14 cellular contexts compared by ENCODE assay signal in the genomic region with DNA sequence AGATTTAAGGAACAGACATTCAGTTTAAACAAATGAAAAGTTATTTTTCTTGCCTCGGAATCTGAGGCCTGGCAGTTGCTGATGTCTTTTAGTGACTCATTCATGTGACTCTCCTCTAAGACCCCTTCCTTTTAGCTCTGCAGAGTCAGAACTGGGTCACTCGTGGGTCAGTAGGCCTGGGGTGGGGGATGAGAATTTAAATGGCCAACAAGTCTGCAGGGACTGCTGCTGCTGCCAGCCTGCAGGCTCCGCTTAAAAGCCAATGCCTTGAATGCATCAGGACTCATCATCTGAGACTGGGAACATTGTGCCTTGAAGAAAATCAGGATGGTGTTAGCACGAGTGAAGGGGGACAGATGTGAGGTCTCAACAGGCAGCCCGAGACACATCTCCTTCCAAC.
DNase-seq lines count a peak whose midpoint lies in the region; ATAC-seq and TF ChIP-seq lines count a peak whose summit lies in the region.
"Had no signal": no experiment of that assay in that cellular context is flagged by ENCODE, and none has a peak within 500 bp of the region (broad histone marks: within the 10 kb centered on the region; RNA-seq: fewer than 3 reads in every experiment).

No MANE protein-coding gene starts in this region.

- TF ChIP-seq POLR2A in lower leg skin (IDR thresholded peaks at IDR 0.05), result no peak

- H3K14ac ChIP-seq in neuronal stem cell (ENCODE audit: low read length), result no peak overlapping the region

- WGBS in mesendoderm (ENCODE audit: extremely low coverage, insufficient coverage, low lambda C conversion rate), result no CpG with 5 or more reads among the region's 5 CpGs
- WGBS in neuronal stem cell (ENCODE audit: extremely low coverage in 2 of 2, insufficient read length in 2 of 2, insufficient replicate concordance in 1 of 2), 2 donors, result no CpG with 5 or more reads among the region's 5 CpGs
- 64 to 73% methylated on average over 5 of the region's 5 CpGs for WGBS in lower leg skin, 2 donors

- H3K79me1 ChIP-seq in mesendoderm (ENCODE audit: low read length) (no peaks in the 10 kb centered on the region), neuronal stem cell (ENCODE audit: low read depth, low read length) (no peaks in the 10 kb centered on the region)

- H3K23ac ChIP-seq in mesendoderm (ENCODE audit: low read length) (no peak overlapping the region), neuronal stem cell (ENCODE audit: low read depth, low read length, poor library complexity) (no peak overlapping the region)

- H3K18ac ChIP-seq in mesendoderm (ENCODE audit: low read length) (no peak overlapping the region), neuronal stem cell (ENCODE audit: low read length) (peak overlapping the region; percentile 25)

- H3K4me1 Mint-ChIP-seq in brain, result peaks cover 49% of the 10 kb centered on the region

- H4K5ac ChIP-seq in mesendoderm (ENCODE audit: low read length), result no peak overlapping the region

- H4K8ac ChIP-seq in mesendoderm (ENCODE audit: low read depth, low read length) (no peak overlapping the region), neuronal stem cell (ENCODE audit: low read depth, low read length) (no peak overlapping the region)

- peak overlapping the region; percentile 60 for H3K56ac ChIP-seq in mesendoderm (ENCODE audit: low read length)

- H4K91ac ChIP-seq in neuronal stem cell (ENCODE audit: low read depth, low read length, poor library complexity), result no peak overlapping the region

- peak overlapping the region in 2 of 11 experiments; percentile 21 to 26; a peak in 2 of 22 replicates for H3K27ac ChIP-seq in BLaER1 treated with 17β-estradiol and CSF1 and Interleukin-3, amounts not matched to agents 10 nM and 100 nM
- H3K27ac ChIP-seq in mesendoderm (ENCODE audit: low read depth, low read length) (no peak overlapping the region), neuronal stem cell (replicated peaks; ENCODE audit: low read length) (no peak overlapping the region)

- no peak overlapping the region for H2BK5ac ChIP-seq in mesendoderm (ENCODE audit: low read length)
- no peak overlapping the region for H2BK5ac ChIP-seq in neuronal stem cell (ENCODE audit: low read length)

- no peak overlapping the region for H2BK15ac ChIP-seq in mesendoderm (replicated peaks; ENCODE audit: low read depth)
- H2BK15ac ChIP-seq in neuronal stem cell (ENCODE audit: low read length), result no peak overlapping the region

- DNase-seq in mesendoderm (no peak), neuronal stem cell (ENCODE audit: low spot score) (no peak), lower leg skin (ENCODE audit: low spot score in 2 of 2) (no peak), GOT3 (lab: John Stamatoyannopoulos, UW) (no peak), nucleus accumbens (lab: John Stamatoyannopoulos, UW) (no peak)
- DNase-seq: 8988T; AML-193; Calu3; CD4-positive, alpha-beta T cell; DMS 273 treated with DMSO at 0.1 percent for 48 hours had no signal

- peaks cover 17 to 56% (median 41%) of the 10 kb centered on the region in 10 experiments for H3K4me1 ChIP-seq in BLaER1 treated with 17β-estradiol and CSF1 and Interleukin-3, amounts not matched to agents 10 nM and 100 nM
- H3K4me1 ChIP-seq in mesendoderm (ENCODE audit: control insufficient read depth, low read depth, low read length), result no peaks in the 10 kb centered on the region
- peaks cover 0 to 4% of the 10 kb centered on the region in 2 donors for H3K4me1 ChIP-seq in neuronal stem cell (ENCODE audit: control insufficient read depth in 2 of 2, insufficient read depth in 1 of 2, low read depth in 1 of 2, low read length in 2 of 2)

- H3K4ac ChIP-seq in mesendoderm (ENCODE audit: low read depth, low read length), result no peak overlapping the region
- no peak overlapping the region for H3K4ac ChIP-seq in neuronal stem cell (ENCODE audit: low read length)

- H3K27me3 ChIP-seq in BLaER1 treated with 17β-estradiol and CSF1 and Interleukin-3, amounts not matched to agents 10 nM and 100 nM, result no peaks in the 10 kb centered on the region
- no peaks in the 10 kb centered on the region for H3K27me3 ChIP-seq in mesendoderm (ENCODE audit: insufficient read depth, low read length, poor library complexity)
- no peaks in the 10 kb centered on the region for H3K27me3 ChIP-seq in neuronal stem cell (ENCODE audit: control insufficient read depth in 3 of 3, insufficient read depth in 3 of 3, low read depth in 1 of 3, low read length in 3 of 3)

- H3K27me3 Mint-ChIP-seq in brain, result peaks cover 8% of the 10 kb centered on the region
- H3K27me3 Mint-ChIP-seq: CD4-positive, alpha-beta T cell had no signal

- peak overlapping the region in 3 of 5 experiments; percentile 78 to 83 (median 80) for H3K27ac Mint-ChIP-seq in brain
- H3K27ac Mint-ChIP-seq: CD4-positive, alpha-beta T cell had no signal

- H2BK120ac ChIP-seq in mesendoderm (ENCODE audit: low read depth, low read length), result no peak overlapping the region
- no peak overlapping the region for H2BK120ac ChIP-seq in neuronal stem cell (ENCODE audit: low read depth, low read length)

- peaks cover 0 to 6% (median 0%) of the 10 kb centered on the region in 11 experiments; a peak in 1 of 22 replicates for H3K36me3 ChIP-seq in BLaER1 treated with 17β-estradiol and CSF1 and Interleukin-3, amounts not matched to agents 10 nM and 100 nM
- H3K36me3 ChIP-seq in mesendoderm (ENCODE audit: control insufficient read depth, insufficient read depth, low read length), result no peaks in the 10 kb centered on the region
- no peaks in the 10 kb centered on the region for H3K36me3 ChIP-seq in neuronal stem cell (replicated peaks in 1 of 2; ENCODE audit: control insufficient read depth in 2 of 2, insufficient read depth in 2 of 2, low read length in 2 of 2)

- no peaks in the 10 kb centered on the region for H3K9me3 ChIP-seq in BLaER1 treated with 17β-estradiol and CSF1 and Interleukin-3, amounts not matched to agents 10 nM and 100 nM (replicated peaks in 1 of 11)
- no peaks in the 10 kb centered on the region for H3K9me3 ChIP-seq in neuronal stem cell (replicated peaks in 1 of 2; ENCODE audit: control insufficient read depth in 2 of 2, insufficient read depth in 1 of 2, low read depth in 1 of 2, low read length in 2 of 2)

- ATAC-seq in HG02610 (IDR thresholded peaks at IDR 0.05; ENCODE audit: unreplicated experiment), result no peak
- ATAC-seq: HCT116 had no signal

- no peak overlapping the region for H3K9ac ChIP-seq in BLaER1 treated with 17β-estradiol and CSF1 and Interleukin-3, amounts not matched to agents 10 nM and 100 nM
- H3K9ac ChIP-seq in mesendoderm (ENCODE audit: low read length) (no peak overlapping the region), neuronal stem cell (ENCODE audit: low read depth, low read length, poor library complexity) (no peak overlapping the region)

- peaks cover 0 to 5% (median 0%) of the 10 kb centered on the region in 11 experiments; a peak in 2 of 22 replicates for H4K20me1 ChIP-seq in BLaER1 treated with 17β-estradiol and CSF1 and Interleukin-3, amounts not matched to agents 10 nM and 100 nM

- H2BK12ac ChIP-seq in neuronal stem cell (ENCODE audit: low read length), result no peak overlapping the region

- peaks cover 0 to 6% (median 0%) of the 10 kb centered on the region in 5 experiments for H3K9me3 Mint-ChIP-seq in brain
- H3K9me3 Mint-ChIP-seq: CD4-positive, alpha-beta T cell had no signal

- peak overlapping the region in 1 of 5 experiments; percentile 24 for H3K4me3 Mint-ChIP-seq in brain
- H3K4me3 Mint-ChIP-seq: CD4-positive, alpha-beta T cell had no signal

- H2AK5ac ChIP-seq in mesendoderm (ENCODE audit: low read length), result no peak overlapping the region
- H2AK5ac ChIP-seq in neuronal stem cell (ENCODE audit: low read depth, low read length), result no peak overlapping the region

- TF ChIP-seq CTCF in brain (conservative IDR thresholded peaks at IDR 0.05), result no peak
- no peak for TF ChIP-seq CTCF in lower leg skin (IDR thresholded peaks at IDR 0.05)

- peak overlapping the region; percentile 27 to 88 (median 74); a peak in 21 of 22 replicates for H3K4me2 ChIP-seq in BLaER1 treated with 17β-estradiol and CSF1 and Interleukin-3, amounts not matched to agents 10 nM and 100 nM
- H3K4me2 ChIP-seq in mesendoderm (ENCODE audit: low read length) (no peak overlapping the region), neuronal stem cell (ENCODE audit: insufficient read depth, low read length, poor library complexity, severe bottlenecking) (no peak overlapping the region)

- no peaks in the 10 kb centered on the region for H3K36me3 Mint-ChIP-seq in brain

- no peak overlapping the region for H2AFZ ChIP-seq in neuronal stem cell (ENCODE audit: low read length)

- intact Hi-C loops in lower leg skin (cut with DNase I; ENCODE audit: low total_unique reads), result no loop called here

- H3K79me2 ChIP-seq in mesendoderm (ENCODE audit: control insufficient read depth, insufficient read depth, low read length), result no peaks in the 10 kb centered on the region

- H3K4me3 ChIP-seq in BLaER1 treated with 17β-estradiol and CSF1 and Interleukin-3, amounts not matched to agents 10 nM and 100 nM, result no peak overlapping the region
- H3K4me3 ChIP-seq in mesendoderm (ENCODE audit: low read length) (no peak overlapping the region), neuronal stem cell (ENCODE audit: low read length in 2 of 2) (no peak overlapping the region), lower leg skin (ENCODE audit: low read depth, poor library complexity, severe bottlenecking) (no peak overlapping the region)

Comparison
In these comparisons a context has a peak if more than half of its experiments do, and no peak if none do; other contexts are left out.
1. H3K4me2 ChIP-seq: peak in BLaER1 treated with 17β-estradiol and CSF1 and Interleukin-3, amounts not matched to agents 10 nM and 100 nM (11 of 11); none in mesendoderm (single experiment) and neuronal stem cell (single experiment).